In the genomic region with DNA sequence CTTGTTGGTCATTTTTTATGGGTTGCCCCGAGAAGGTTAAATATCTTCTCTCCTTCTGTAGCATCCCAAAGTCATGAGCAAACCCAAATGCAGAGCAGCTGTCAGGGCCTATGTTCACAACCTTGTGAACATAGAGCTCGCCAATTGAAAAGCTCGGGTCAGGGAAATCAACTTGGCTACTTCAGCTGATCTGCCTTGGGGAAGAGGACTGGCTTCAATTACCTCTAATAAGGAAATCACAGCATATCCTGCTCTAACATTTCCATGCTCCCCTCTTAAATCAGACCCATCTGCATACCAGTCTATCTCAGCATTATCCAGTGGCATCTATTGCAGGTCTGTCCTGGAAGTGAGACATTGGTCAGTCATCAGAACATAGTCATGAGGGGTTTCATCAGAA, we compare ENCODE assay signal across 26 cellular contexts.
"Had no signal": no experiment of that assay in that cellular context is flagged by ENCODE, and none has a peak within 500 bp of the region (broad histone marks: within the 10 kb centered on the region; RNA-seq: fewer than 3 reads in every experiment).

No MANE protein-coding gene starts in this region.

- H3K36me3 ChIP-seq: adrenal gland, MG63, SJCRH30 had no signal

- H3K27me3 ChIP-seq: adrenal gland, MG63, SJCRH30 had no signal

- H3K9me3 ChIP-seq: adrenal gland, MG63, SJCRH30 had no signal

- H3K27ac ChIP-seq: adrenal gland, KMS-11, RWPE1, SJCRH30 had no signal

- ATAC-seq: activated CD8-positive, alpha-beta memory T cell treated with anti-CD3 and anti-CD28 coated beads, Interleukin-2, amount 10 ng/mL, durations not matched to agents 7 days and 5 days; activated T-cell treated with anti-CD3 and anti-CD28 coated beads, Interleukin-2, amount 50 U/mL, for 4 hours; Panc1 had no signal

- H3K4me3 ChIP-seq: adrenal gland, MG63, SJCRH30 had no signal

- H3K4me1 ChIP-seq: adrenal gland, SJCRH30 had no signal

- DNase-seq: activated B cell treated with CpG ODN at 0.5 μM for 24 hours; activated CD4-positive, alpha-beta T cell treated with anti-CD3 and anti-CD28 coated beads for 1 hour; activated CD4-positive, alpha-beta T cell treated with anti-CD3 and anti-CD28 coated beads, Interleukin-2, amount 10 ng/mL, durations not matched to agents 24 days and 14 days; activated CD4-positive, alpha-beta T cell treated with anti-CD3 and anti-CD28 coated beads, Interleukin-2, amount 50 U/mL, for 48 hours; activated CD8-positive, alpha-beta memory T cell treated with anti-CD3 and anti-CD28 coated beads, Interleukin-2, amount 10 ng/mL, durations not matched to agents 7 days and 5 days; activated effector memory CD4-positive, alpha-beta T cell treated with anti-CD3 and anti-CD28 coated beads, Interleukin-2, amount 50 U/mL, for 16 hours; activated naive CD4-positive, alpha-beta T cell treated with anti-CD3 and anti-CD28 coated beads for 36 hours; activated naive CD8-positive, alpha-beta T cell treated with anti-CD3 and anti-CD28 coated beads, Interleukin-2, amount 10 ng/mL, durations not matched to agents 7 days and 5 days; activated T-cell treated with anti-CD3 and anti-CD28 coated beads, Interleukin-2, amount 50 U/mL, for 4 hours; adrenal gland; anterior cingulate cortex; MG63; MV-4-11; NCI-H1092 treated with DMSO at 0.1 percent for 48 hours; NCI-H1436; NCI-H187; NCI-H2081; NCI-H510A treated with DMSO at 0.1 percent for 48 hours; NCI-H69; NK-92 treated with Interleukin-12 subunit alpha and Interleukin-12 subunit beta, amount 100 ng/mL, for 24 hours; OCI-M1; Right ventricle myocardium superior; SJCRH30 had no signal
